Comparison of ENCODE assay signal across 1 cellular context in the genomic region with DNA sequence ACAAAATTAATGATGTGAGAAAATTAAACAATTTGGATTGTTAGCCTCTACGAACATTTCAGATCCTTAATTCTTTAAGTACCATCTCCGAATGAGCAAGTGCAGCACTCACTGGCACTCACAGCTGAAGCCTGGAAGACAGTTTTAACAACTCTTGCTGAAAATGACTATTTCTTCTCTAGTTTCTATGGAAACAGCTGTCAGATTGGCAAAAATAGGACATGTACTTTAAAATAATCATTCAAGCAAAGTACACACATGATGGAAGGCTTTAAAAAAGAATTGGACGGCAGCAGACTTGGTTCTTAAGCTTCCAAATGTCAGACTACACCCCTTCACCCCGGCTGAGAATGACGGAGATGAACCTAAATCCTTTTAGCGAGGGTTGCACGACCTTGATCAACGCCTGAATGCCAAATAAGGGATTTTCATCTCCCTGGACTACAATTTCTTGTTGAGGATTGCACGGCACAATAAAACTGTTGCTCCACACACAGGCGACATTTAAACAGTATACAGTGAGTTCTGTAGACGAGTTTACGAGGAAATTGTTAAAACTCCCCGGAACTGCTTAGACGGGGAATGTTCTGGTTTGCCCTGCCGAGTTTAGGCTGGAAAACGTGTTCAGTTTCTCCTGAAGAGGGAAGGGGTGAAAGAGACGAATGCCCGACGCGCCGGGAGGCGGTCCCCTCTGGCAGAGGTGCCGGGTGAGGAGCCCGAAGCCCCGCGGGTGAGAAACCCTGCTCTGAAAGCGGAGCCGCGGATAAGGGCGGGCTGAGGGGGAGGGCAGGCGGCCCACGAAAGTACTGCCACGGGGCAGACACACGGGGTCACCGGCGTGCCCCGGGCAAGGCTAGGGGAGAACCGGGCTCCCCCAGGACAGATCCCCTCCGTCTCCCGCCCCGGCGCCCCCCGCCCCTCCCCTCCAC.
TF ChIP-seq lines count a peak whose summit lies in the region.

No MANE protein-coding gene starts in this region.

TF ChIP-seq in HEK293, 187 proteins besides CTCF, POLR2A, EP300 and RAD21 (continued from another document and continues in another):
- TF ChIP-seq ZNF585B (tag by site-specific recombination; IDR thresholded peaks at IDR 0.05): no peak
- TF ChIP-seq, protein P1, sequence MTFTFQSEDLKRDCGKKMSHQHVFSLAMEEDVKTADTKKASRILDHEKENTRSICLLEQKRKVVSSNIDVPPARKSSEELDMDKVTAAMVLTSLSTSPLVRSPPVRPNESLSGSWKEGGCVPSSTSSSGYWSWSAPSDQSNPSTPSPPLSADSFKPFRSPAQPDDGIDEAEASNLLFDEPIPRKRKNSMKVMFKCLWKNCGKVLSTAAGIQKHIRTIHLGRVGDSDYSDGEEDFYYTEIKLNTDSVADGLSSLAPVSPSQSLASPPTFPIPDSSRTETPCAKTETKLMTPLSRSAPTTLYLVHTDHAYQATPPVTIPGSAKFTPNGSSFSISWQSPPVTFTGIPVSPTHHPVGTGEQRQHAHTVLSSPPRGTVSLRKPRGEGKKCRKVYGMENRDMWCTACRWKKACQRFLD (tag by site-specific recombination; IDR thresholded peaks at IDR 0.05): no peak
- TF ChIP-seq ZNF776 (tag by site-specific recombination; IDR thresholded peaks at IDR 0.05; ENCODE audit: borderline replicate concordance): no peak
- no peak for TF ChIP-seq ZNF473 (tag by site-specific recombination; IDR thresholded peaks at IDR 0.05)
- TF ChIP-seq HOXC10 (CRISPR knock-in tag; IDR thresholded peaks at IDR 0.05): no peak
- TF ChIP-seq, protein P2, sequence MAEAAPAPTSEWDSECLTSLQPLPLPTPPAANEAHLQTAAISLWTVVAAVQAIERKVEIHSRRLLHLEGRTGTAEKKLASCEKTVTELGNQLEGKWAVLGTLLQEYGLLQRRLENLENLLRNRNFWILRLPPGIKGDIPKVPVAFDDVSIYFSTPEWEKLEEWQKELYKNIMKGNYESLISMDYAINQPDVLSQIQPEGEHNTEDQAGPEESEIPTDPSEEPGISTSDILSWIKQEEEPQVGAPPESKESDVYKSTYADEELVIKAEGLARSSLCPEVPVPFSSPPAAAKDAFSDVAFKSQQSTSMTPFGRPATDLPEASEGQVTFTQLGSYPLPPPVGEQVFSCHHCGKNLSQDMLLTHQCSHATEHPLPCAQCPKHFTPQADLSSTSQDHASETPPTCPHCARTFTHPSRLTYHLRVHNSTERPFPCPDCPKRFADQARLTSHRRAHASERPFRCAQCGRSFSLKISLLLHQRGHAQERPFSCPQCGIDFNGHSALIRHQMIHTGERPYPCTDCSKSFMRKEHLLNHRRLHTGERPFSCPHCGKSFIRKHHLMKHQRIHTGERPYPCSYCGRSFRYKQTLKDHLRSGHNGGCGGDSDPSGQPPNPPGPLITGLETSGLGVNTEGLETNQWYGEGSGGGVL (tag by site-specific recombination; IDR thresholded peaks at IDR 0.05): peak; percentile 66
- TF ChIP-seq, protein P3, sequence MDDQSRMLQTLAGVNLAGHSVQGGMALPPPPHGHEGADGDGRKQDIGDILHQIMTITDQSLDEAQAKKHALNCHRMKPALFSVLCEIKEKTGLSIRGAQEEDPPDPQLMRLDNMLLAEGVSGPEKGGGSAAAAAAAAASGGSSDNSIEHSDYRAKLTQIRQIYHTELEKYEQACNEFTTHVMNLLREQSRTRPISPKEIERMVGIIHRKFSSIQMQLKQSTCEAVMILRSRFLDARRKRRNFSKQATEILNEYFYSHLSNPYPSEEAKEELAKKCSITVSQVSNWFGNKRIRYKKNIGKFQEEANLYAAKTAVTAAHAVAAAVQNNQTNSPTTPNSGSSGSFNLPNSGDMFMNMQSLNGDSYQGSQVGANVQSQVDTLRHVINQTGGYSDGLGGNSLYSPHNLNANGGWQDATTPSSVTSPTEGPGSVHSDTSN (CRISPR knock-in tag; IDR thresholded peaks at IDR 0.05): no peak
- TF ChIP-seq EGR2 (tag by site-specific recombination; IDR thresholded peaks at IDR 0.05; ENCODE audit: low read depth): no peak
- TF ChIP-seq ZNF747 (tag by site-specific recombination; IDR thresholded peaks at IDR 0.05): no peak
- no peak for TF ChIP-seq SETDB1 (IDR thresholded peaks at IDR 0.05; ENCODE audit: insufficient read length, low read length)
- no peak for TF ChIP-seq SALL2 (tag by site-specific recombination; IDR thresholded peaks at IDR 0.05; ENCODE audit: borderline replicate concordance)
- peak; percentile 67 for TF ChIP-seq ZNF600 (tag by site-specific recombination; IDR thresholded peaks at IDR 0.05)
- TF ChIP-seq, protein P4, sequence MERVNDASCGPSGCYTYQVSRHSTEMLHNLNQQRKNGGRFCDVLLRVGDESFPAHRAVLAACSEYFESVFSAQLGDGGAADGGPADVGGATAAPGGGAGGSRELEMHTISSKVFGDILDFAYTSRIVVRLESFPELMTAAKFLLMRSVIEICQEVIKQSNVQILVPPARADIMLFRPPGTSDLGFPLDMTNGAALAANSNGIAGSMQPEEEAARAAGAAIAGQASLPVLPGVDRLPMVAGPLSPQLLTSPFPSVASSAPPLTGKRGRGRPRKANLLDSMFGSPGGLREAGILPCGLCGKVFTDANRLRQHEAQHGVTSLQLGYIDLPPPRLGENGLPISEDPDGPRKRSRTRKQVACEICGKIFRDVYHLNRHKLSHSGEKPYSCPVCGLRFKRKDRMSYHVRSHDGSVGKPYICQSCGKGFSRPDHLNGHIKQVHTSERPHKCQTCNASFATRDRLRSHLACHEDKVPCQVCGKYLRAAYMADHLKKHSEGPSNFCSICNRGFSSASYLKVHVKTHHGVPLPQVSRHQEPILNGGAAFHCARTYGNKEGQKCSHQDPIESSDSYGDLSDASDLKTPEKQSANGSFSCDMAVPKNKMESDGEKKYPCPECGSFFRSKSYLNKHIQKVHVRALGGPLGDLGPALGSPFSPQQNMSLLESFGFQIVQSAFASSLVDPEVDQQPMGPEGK (tag by site-specific recombination; IDR thresholded peaks at IDR 0.05): peak; percentile 78; the same call in 1 of the 2 replicates
- TF ChIP-seq ZNF274 (IDR thresholded peaks at IDR 0.05; ENCODE audit: low read length): no peak
- TF ChIP-seq ZNF274 (tag by site-specific recombination; IDR thresholded peaks at IDR 0.05; ENCODE audit: borderline replicate concordance): no peak
- no peak for TF ChIP-seq ZNF239 (tag by site-specific recombination; IDR thresholded peaks at IDR 0.05)
- TF ChIP-seq, protein P5, sequence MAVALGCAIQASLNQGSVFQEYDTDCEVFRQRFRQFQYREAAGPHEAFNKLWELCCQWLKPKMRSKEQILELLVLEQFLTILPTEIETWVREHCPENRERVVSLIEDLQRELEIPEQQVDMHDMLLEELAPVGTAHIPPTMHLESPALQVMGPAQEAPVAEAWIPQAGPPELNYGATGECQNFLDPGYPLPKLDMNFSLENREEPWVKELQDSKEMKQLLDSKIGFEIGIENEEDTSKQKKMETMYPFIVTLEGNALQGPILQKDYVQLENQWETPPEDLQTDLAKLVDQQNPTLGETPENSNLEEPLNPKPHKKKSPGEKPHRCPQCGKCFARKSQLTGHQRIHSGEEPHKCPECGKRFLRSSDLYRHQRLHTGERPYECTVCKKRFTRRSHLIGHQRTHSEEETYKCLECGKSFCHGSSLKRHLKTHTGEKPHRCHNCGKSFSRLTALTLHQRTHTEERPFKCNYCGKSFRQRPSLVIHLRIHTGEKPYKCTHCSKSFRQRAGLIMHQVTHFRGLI (tag by site-specific recombination; IDR thresholded peaks at IDR 0.05): no peak
- TF ChIP-seq ZNF433 (tag by site-specific recombination; IDR thresholded peaks at IDR 0.05; ENCODE audit: low read depth): no peak
- peak; percentile 28; the same call in 1 of the 2 replicates for TF ChIP-seq GLIS1 (tag by site-specific recombination; IDR thresholded peaks at IDR 0.05)
- no peak for TF ChIP-seq KLF9 (tag by site-specific recombination; IDR thresholded peaks at IDR 0.05; ENCODE audit: low read depth)
- no peak for TF ChIP-seq ZFHX2 (tag by site-specific recombination; conservative IDR thresholded peaks at IDR 0.05)
- TF ChIP-seq ZNF23 (tag by site-specific recombination; IDR thresholded peaks at IDR 0.05; ENCODE audit: borderline replicate concordance): no peak
- TF ChIP-seq ZNF10 (tag by site-specific recombination; IDR thresholded peaks at IDR 0.05): no peak
- TF ChIP-seq, protein P6, sequence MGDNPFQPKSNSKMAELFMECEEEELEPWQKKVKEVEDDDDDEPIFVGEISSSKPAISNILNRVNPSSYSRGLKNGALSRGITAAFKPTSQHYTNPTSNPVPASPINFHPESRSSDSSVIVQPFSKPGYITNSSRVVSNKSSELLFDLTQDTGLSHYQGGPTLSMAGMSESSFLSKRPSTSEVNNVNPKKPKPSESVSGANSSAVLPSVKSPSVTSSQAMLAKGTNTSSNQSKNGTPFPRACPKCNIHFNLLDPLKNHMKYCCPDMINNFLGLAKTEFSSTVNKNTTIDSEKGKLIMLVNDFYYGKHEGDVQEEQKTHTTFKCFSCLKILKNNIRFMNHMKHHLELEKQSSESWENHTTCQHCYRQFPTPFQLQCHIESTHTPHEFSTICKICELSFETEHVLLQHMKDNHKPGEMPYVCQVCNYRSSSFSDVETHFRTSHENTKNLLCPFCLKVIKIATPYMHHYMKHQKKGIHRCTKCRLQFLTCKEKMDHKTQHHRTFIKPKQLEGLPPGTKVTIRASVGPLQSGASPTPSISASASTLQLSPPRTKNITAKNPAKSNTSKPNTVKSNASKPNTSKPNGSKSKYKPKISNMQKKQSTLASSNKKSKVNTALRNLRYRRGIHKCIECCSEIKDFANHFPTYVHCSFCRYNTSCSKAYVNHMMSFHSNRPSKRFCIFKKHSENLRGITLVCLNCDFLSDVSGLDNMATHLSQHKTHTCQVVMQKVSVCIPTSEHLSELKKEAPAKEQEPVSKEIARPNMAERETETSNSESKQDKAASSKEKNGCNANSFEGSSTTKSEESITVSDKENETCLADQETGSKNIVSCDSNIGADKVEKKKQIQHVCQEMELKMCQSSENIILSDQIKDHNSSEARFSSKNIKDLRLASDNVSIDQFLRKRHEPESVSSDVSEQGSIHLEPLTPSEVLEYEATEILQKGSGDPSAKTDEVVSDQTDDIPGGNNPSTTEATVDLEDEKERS (tag by site-specific recombination; IDR thresholded peaks at IDR 0.05): 0 out of 2 replicates have a peak, but pooled peaks have one; percentile 7
- TF ChIP-seq, protein P7, sequence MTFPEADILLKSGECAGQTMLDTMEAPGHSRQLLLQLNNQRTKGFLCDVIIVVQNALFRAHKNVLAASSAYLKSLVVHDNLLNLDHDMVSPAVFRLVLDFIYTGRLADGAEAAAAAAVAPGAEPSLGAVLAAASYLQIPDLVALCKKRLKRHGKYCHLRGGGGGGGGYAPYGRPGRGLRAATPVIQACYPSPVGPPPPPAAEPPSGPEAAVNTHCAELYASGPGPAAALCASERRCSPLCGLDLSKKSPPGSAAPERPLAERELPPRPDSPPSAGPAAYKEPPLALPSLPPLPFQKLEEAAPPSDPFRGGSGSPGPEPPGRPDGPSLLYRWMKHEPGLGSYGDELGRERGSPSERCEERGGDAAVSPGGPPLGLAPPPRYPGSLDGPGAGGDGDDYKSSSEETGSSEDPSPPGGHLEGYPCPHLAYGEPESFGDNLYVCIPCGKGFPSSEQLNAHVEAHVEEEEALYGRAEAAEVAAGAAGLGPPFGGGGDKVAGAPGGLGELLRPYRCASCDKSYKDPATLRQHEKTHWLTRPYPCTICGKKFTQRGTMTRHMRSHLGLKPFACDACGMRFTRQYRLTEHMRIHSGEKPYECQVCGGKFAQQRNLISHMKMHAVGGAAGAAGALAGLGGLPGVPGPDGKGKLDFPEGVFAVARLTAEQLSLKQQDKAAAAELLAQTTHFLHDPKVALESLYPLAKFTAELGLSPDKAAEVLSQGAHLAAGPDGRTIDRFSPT (tag by site-specific recombination; IDR thresholded peaks at IDR 0.05): peak; percentile 41; the same call in 1 of the 2 replicates
- no peak for TF ChIP-seq ZNF202 (tag by site-specific recombination; IDR thresholded peaks at IDR 0.05; ENCODE audit: borderline replicate concordance)
- no peak; the same call in 1 of the 2 replicates for TF ChIP-seq SP2 (tag by site-specific recombination; IDR thresholded peaks at IDR 0.05)
- 0 out of 2 replicates have a peak, but pooled peaks have one; percentile 38 for TF ChIP-seq ZXDB (tag by site-specific recombination; IDR thresholded peaks at IDR 0.05)
- TF ChIP-seq ZNF560 (tag by site-specific recombination; IDR thresholded peaks at IDR 0.05; ENCODE audit: borderline replicate concordance): no peak
- TF ChIP-seq ZNF510 (tag by site-specific recombination; IDR thresholded peaks at IDR 0.05; ENCODE audit: insufficient replicate concordance): no peak
- TF ChIP-seq, protein P8, sequence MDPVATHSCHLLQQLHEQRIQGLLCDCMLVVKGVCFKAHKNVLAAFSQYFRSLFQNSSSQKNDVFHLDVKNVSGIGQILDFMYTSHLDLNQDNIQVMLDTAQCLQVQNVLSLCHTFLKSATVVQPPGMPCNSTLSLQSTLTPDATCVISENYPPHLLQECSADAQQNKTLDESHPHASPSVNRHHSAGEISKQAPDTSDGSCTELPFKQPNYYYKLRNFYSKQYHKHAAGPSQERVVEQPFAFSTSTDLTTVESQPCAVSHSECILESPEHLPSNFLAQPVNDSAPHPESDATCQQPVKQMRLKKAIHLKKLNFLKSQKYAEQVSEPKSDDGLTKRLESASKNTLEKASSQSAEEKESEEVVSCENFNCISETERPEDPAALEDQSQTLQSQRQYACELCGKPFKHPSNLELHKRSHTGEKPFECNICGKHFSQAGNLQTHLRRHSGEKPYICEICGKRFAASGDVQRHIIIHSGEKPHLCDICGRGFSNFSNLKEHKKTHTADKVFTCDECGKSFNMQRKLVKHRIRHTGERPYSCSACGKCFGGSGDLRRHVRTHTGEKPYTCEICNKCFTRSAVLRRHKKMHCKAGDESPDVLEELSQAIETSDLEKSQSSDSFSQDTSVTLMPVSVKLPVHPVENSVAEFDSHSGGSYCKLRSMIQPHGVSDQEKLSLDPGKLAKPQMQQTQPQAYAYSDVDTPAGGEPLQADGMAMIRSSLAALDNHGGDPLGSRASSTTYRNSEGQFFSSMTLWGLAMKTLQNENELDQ (tag by site-specific recombination; IDR thresholded peaks at IDR 0.05; ENCODE audit: low read depth): no peak
- no peak for TF ChIP-seq ZNF184 (tag by site-specific recombination; IDR thresholded peaks at IDR 0.05)
- TF ChIP-seq PRDM1 (tag by site-specific recombination; IDR thresholded peaks at IDR 0.05): peak; percentile 76
- no peak for TF ChIP-seq REPIN1 (tag by site-specific recombination; IDR thresholded peaks at IDR 0.05; ENCODE audit: low read depth)
- no peak for TF ChIP-seq MEIS1 (CRISPR knock-in tag; IDR thresholded peaks at IDR 0.05; ENCODE audit: borderline replicate concordance)
- TF ChIP-seq ZNF341 (tag by site-specific recombination; IDR thresholded peaks at IDR 0.05; ENCODE audit: low read depth): peak; percentile 59
- TF ChIP-seq ZNF624 (tag by site-specific recombination; IDR thresholded peaks at IDR 0.05): no peak
- TF ChIP-seq ZNF335 (tag by site-specific recombination; conservative IDR thresholded peaks at IDR 0.05): peak; percentile 91
